ENCODE assay signal across 8 cellular contexts in genomic region chr9:70421272-70422180, GRCh38. TPM values are rescaled to one million over a fixed set of nuclear protein-coding genes. Genes with fewer than 3 reads are reported as not detected.
A peak's percentile ranks its signal among the peaks of the same experiment; 100 is the strongest.
DNase-seq lines count a peak whose midpoint lies in the region; ATAC-seq and TF ChIP-seq lines count a peak whose summit lies in the region.

No MANE protein-coding gene starts in this region.

- whole genome bisulfite sequencing in upper lobe of left lung, 2 donors = 24 to 27% methylated on average over 8 to 9 of the region's 9 CpGs

- peaks cover 43% of the 10 kb centered on the region for H3K27me3 Mint-ChIP-seq in neural crest cell (ENCODE audit: low read depth)

- no peak for TF ChIP-seq CTCF in neural crest cell (conservative IDR thresholded peaks at IDR 0.05)
- no peak for TF ChIP-seq CTCF in upper lobe of left lung (IDR thresholded peaks at IDR 0.05)

- H3K9me3 ChIP-seq in endocrine pancreas (ENCODE audit: control insufficient read depth, low read length) (no peaks in the 10 kb centered on the region), upper lobe of left lung (no peaks in the 10 kb centered on the region)

- peak in 1 of 4 donors; percentile 22 for TF ChIP-seq EP300 in upper lobe of left lung (IDR thresholded peaks at IDR 0.05)

- H3K36me3 ChIP-seq in endocrine pancreas (ENCODE audit: control insufficient read depth, insufficient read depth, low read length) = no peaks in the 10 kb centered on the region
- no peaks in the 10 kb centered on the region for H3K36me3 ChIP-seq in upper lobe of left lung

- H3K4me3 ChIP-seq in endocrine pancreas (ENCODE audit: control insufficient read depth, insufficient read depth, low read length) (peak overlapping the region; percentile 30), upper lobe of left lung (peak overlapping the region in 3 of 4 donors; percentile 36 to 55 (median 44))

- H3K27ac Mint-ChIP-seq in neural crest cell (ENCODE audit: unreplicated experiment) = peak overlapping the region; percentile 84

- H3K27me3 ChIP-seq in endocrine pancreas (ENCODE audit: control insufficient read depth, insufficient read depth, low read length) (no peaks in the 10 kb centered on the region), upper lobe of left lung (no peaks in the 10 kb centered on the region)

- TF ChIP-seq POLR2A in upper lobe of left lung (IDR thresholded peaks at IDR 0.05) = no peak

- H3K9me3 Mint-ChIP-seq in neural crest cell = no peaks in the 10 kb centered on the region

- H3K4me3 Mint-ChIP-seq in neural crest cell = peak overlapping the region; percentile 89

- H3K9ac ChIP-seq in endocrine pancreas (ENCODE audit: control insufficient read depth, insufficient read depth, low read length) = peak overlapping the region; percentile 75

- H3K4me1 ChIP-seq in endocrine pancreas (ENCODE audit: control insufficient read depth, insufficient read depth, low read length) = no peaks in the 10 kb centered on the region
- peaks cover 36 to 43% (median 40%) of the 10 kb centered on the region in 4 donors for H3K4me1 ChIP-seq in upper lobe of left lung

- DNase-seq in activated naive CD4-positive, alpha-beta T cell treated with Interleukin-2 at 50 U/mL for 16 hours = peak; percentile 55
- DNase-seq in activated naive CD4-positive, alpha-beta T cell (lab: John Stamatoyannopoulos, UW) = no peak
- peak; percentile 77 to 79 for DNase-seq in activated CD4-positive, alpha-beta T cell treated with anti-CD3 and anti-CD28 coated beads for 4 hours
- no peak for DNase-seq in neural crest cell (ENCODE audit: low read depth, low spot score)
- DNase-seq in upper lobe of left lung = peak in 1 of 2 donors; percentile 55
- DNase-seq in inferior parietal cortex (ENCODE audit: extremely low spot score) = no peak

- peak overlapping the region; percentile 99 to 100 (median 100) for H3K27ac ChIP-seq in upper lobe of left lung

- no peaks in the 10 kb centered on the region for H3K36me3 Mint-ChIP-seq in neural crest cell (ENCODE audit: low read depth)

- peaks cover 38% of the 10 kb centered on the region for H3K4me1 Mint-ChIP-seq in neural crest cell

- ATAC-seq in upper lobe of left lung (ENCODE audit: low FRiP score in 2 of 2) = no peak
- no peak for ATAC-seq in GM21737 (IDR thresholded peaks at IDR 0.05; ENCODE audit: unreplicated experiment)

RNA-seq across cellular contexts. Expression of gene KLF9, which starts 7.1 kb away (rescaled TPM):
- total RNA-seq in neural crest cell (0.19 and 0.20 TPM in 2 replicates), upper lobe of left lung (100 to 1,000 TPM in 2 of 6 donors, 10 to 100 TPM in 4; 51.8 to 135 (median 83.5) TPM)

Comparison
In these comparisons a context has a peak if more than half of its experiments do, and no peak if none do; other contexts are left out.
1. DNase-seq: peak in activated naive CD4-positive, alpha-beta T cell treated with Interleukin-2 at 50 U/mL for 16 hours (single experiment) and activated CD4-positive, alpha-beta T cell treated with anti-CD3 and anti-CD28 coated beads for 4 hours (2 of 2); none in activated naive CD4-positive, alpha-beta T cell (0 of 4), neural crest cell (single experiment) and inferior parietal cortex (single experiment).
2. RNA of gene KLF9, which starts 7.1 kb away (total RNA-seq): 51.8 to 135 TPM in upper lobe of left lung; 0.19 to 0.20 TPM in neural crest cell; every median in the first group is over 10 times any median in the second.